In genomic region chr14:104871656-104872468, GRCh38 we compare ENCODE assay signal across 1 cellular context.
A peak's percentile ranks its signal among the peaks of the same experiment; 100 is the strongest.
TF ChIP-seq lines count a peak whose summit lies in the region.

No MANE protein-coding gene starts in this region.

TF ChIP-seq in HepG2, 621 proteins besides CTCF, POLR2A, EP300 and RAD21:
- TF ChIP-seq ZNF572 (CRISPR knock-in tag; IDR thresholded peaks at IDR 0.05) (no peak), MNT (IDR thresholded peaks at IDR 0.05) (peak; percentile 41; the same call in 1 of the 2 replicates), AGO2 (optimal IDR thresholded peaks at IDR 0.05; ENCODE audit: low read depth, low read length) (peak; percentile 40), RBFOX2 (IDR thresholded peaks at IDR 0.05; ENCODE audit: low read depth, low read length) (peak; percentile 61), DNMT1 (CRISPR knock-in tag; IDR thresholded peaks at IDR 0.05) (0 out of 2 replicates have a peak, but pooled peaks have one; percentile 30), CREM (IDR thresholded peaks at IDR 0.05) (no peak), CREM (CRISPR knock-in tag; IDR thresholded peaks at IDR 0.05) (no peak), ZBTB37 (CRISPR knock-in tag; IDR thresholded peaks at IDR 0.05) (no peak), MIXL1 (CRISPR knock-in tag; IDR thresholded peaks at IDR 0.05) (no peak), ZNF292 (CRISPR knock-in tag; IDR thresholded peaks at IDR 0.05; ENCODE audit: borderline replicate concordance, low read depth) (no peak), ZNF205 (CRISPR knock-in tag; IDR thresholded peaks at IDR 0.05) (no peak), KLF13 (CRISPR knock-in tag; IDR thresholded peaks at IDR 0.05) (no peak)
